In the genomic region with DNA sequence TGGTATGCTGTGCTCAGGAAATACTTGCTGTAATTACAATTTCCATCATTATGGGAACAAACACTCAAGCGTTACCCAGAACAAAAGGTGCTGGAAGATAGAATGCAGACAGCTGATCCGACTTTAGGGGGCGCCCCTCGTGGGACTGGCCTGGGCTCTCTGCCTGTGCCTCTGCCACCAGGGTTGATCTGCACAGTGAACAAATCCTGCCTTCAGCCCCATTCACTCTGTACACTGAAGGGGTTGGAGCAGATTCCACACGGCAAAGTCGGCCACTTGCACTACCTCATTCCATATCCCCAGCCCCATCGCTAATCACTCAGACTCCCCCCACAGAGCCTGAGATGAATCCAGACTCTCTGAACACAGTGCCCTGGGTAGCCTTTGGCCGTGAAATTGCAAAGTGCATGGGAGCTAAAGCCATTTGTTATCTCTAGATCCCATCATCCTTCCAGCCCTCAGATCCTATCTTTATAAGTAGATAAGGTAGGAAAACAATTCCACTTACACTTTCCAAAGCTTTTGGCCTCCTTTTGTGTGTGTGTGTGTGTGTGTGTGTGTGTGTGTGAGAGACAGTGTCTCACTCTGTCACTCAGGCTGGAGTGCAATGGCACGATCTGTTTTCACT, we compare ENCODE assay signal across 12 cellular contexts.
A peak's percentile ranks its signal among the peaks of the same experiment; 100 is the strongest.
DNase-seq lines count a peak whose midpoint lies in the region; FAIRE-seq and TF ChIP-seq lines count a peak whose summit lies in the region.
"Had no signal": no experiment of that assay in that cellular context is flagged by ENCODE, and none has a peak within 500 bp of the region (broad histone marks: within the 10 kb centered on the region; RNA-seq: fewer than 3 reads in every experiment).

No MANE protein-coding gene starts in this region.

- no peak overlapping the region for H3K4me3 Mint-ChIP-seq in activated naive CD4-positive, alpha-beta T cell treated with anti-CD3 and anti-CD28 coated beads, Interleukin-2, amount 10 ng/mL, durations not matched to agents 7 days and 5 days

- H3K4me2 ChIP-seq in H1 (ENCODE audit: insufficient read depth in 1 of 2, low read depth in 2 of 2, low read length in 2 of 2), result no peak overlapping the region

- DNase-seq in activated naive CD4-positive, alpha-beta T cell treated with anti-CD3 and anti-CD28 coated beads, Interleukin-2, amount 10 ng/mL, durations not matched to agents 7 days and 5 days, result no peak
- DNase-seq in activated naive CD4-positive, alpha-beta T cell treated with anti-CD3 and anti-CD28 coated beads, Interleukin-2, amount 50 U/mL, for 16 hours, result no peak
- DNase-seq in NCI-H748 (lab: John Stamatoyannopoulos, UW; ENCODE audit: unreplicated experiment) (peak; percentile 69), H1 (ENCODE audit: low read depth in 1 of 2, low spot score in 2 of 2) (peak; percentile 31 to 86), spleen (peak; percentile 41), GM10266 (ENCODE audit: extremely low spot score) (no peak), NCI-H2081 (lab: John Stamatoyannopoulos, UW) (no peak), NCI-H2081 treated with DMSO at 0.1 percent for 48 hours (lab: John Stamatoyannopoulos, UW) (no peak)
- DNase-seq: cerebellar nuclear complex, Karpas-422, ovary, Peyer's patch had no signal

- H3K27me3 Mint-ChIP-seq in activated naive CD4-positive, alpha-beta T cell treated with anti-CD3 and anti-CD28 coated beads, Interleukin-2, amount 10 ng/mL, durations not matched to agents 7 days and 5 days, result no peaks in the 10 kb centered on the region

- peak overlapping the region; percentile 67 for H4K5ac ChIP-seq in H1 (ENCODE audit: insufficient read length, low read depth, low read length)

- POLR2A ChIA-PET in H1 (lab: Charles Lee; ENCODE audit: partially characterized antibody), result interaction anchor here (0.6 to 1.2 kb wide), 4 partner anchors 9 to 122 kb away, joined by 3 to 6 read pairs (median 4); a partner anchor contains a TSS

- intact Hi-C loops in spleen (cut with DNase I; ENCODE audit: low total_unique reads), result loop anchor here (10.0 kb wide), 1 partner anchor 65 kb away; a partner anchor contains a TSS

- H2BK12ac ChIP-seq in H1 (ENCODE audit: low read depth, low read length), result peak overlapping the region; percentile 31; the same call in 1 of the 2 replicates

- H2AK5ac ChIP-seq in H1 (ENCODE audit: low read depth, low read length), result no peak overlapping the region

- H3K4me3 ChIP-seq in H1 (ENCODE audit: extremely low read depth in 1 of 4, insufficient read depth in 2 of 4, low read depth in 3 of 4, low read length in 4 of 4), result no peak overlapping the region
- no peak overlapping the region for H3K4me3 ChIP-seq in spleen
- H3K4me3 ChIP-seq: ovary, Peyer's patch had no signal

- 0 out of 2 replicates have a peak overlapping the region, but pooled peaks have one; percentile 50 for H2BK5ac ChIP-seq in H1 (ENCODE audit: low read depth, low read length)

- H3K9me3 ChIP-seq in H1 (ENCODE audit: insufficient read depth in 2 of 2, low read depth in 1 of 2, low read length in 1 of 2), result no peaks in the 10 kb centered on the region
- no peaks in the 10 kb centered on the region for H3K9me3 ChIP-seq in spleen
- H3K9me3 ChIP-seq: ovary, Peyer's patch had no signal

- TF ChIP-seq POLR2A in H1 (IDR thresholded peaks at IDR 0.05; ENCODE audit: control extremely low read depth in 1 of 2, low read depth in 2 of 2, low read length in 2 of 2) (no peak), spleen (IDR thresholded peaks at IDR 0.05) (no peak)

- H3K27me3 ChIP-seq in H1 (replicated peaks in 1 of 4; ENCODE audit: control insufficient read depth in 3 of 4, extremely low read depth in 1 of 4, insufficient read depth in 3 of 4, low read length in 3 of 4), result no peaks in the 10 kb centered on the region
- no peaks in the 10 kb centered on the region for H3K27me3 ChIP-seq in spleen (replicated peaks in 1 of 7)
- H3K27me3 ChIP-seq: ovary, Peyer's patch had no signal

- H3K18ac ChIP-seq in H1 (ENCODE audit: extremely low read depth, low read length), result no peak overlapping the region

- H4K20me1 ChIP-seq in H1 (replicated peaks in 1 of 2; ENCODE audit: control insufficient read depth in 1 of 2, insufficient read depth in 2 of 2, low read length in 2 of 2), result no peaks in the 10 kb centered on the region

- peak; percentile 80 to 92 (median 82) for TF ChIP-seq CTCF in H1 (IDR thresholded peaks at IDR 0.05; ENCODE audit: control extremely low read depth in 1 of 3, insufficient read depth in 1 of 3, low read depth in 1 of 3, low read length in 3 of 3)
- no peak for TF ChIP-seq CTCF in spleen (IDR thresholded peaks at IDR 0.05 in 8 of 11, conservative IDR thresholded peaks at IDR 0.05 in 3 of 11)
- no peak for TF ChIP-seq CTCF in GM10266 (IDR thresholded peaks at IDR 0.05; ENCODE audit: control insufficient read depth, insufficient read depth, low read depth, missing control alignments)

- no peak overlapping the region for H3K27ac ChIP-seq in H1 (ENCODE audit: low read depth, low read length)
- H3K27ac ChIP-seq in spleen, result peak overlapping the region in 2 of 8 donors; percentile 23 to 39
- H3K27ac ChIP-seq: ovary, Peyer's patch had no signal

- H3K9me3 Mint-ChIP-seq in activated naive CD4-positive, alpha-beta T cell treated with anti-CD3 and anti-CD28 coated beads, Interleukin-2, amount 10 ng/mL, durations not matched to agents 7 days and 5 days, result peaks cover 1% of the 10 kb centered on the region

- WGBS in H1 (ENCODE audit: extremely low coverage in 1 of 2, insufficient coverage in 1 of 2, insufficient read length in 1 of 2, insufficient replicate concordance in 2 of 2, low coverage in 1 of 2, low lambda C conversion rate in 2 of 2, missing lambda C conversion rate in 1 of 2), 2 experiments, result 46% methylated on average over 9 of the region's 9 CpGs; no CpG with 5 or more reads in 1 of the 2 experiments
- WGBS in spleen, 5 donors, result 78 to 86% (median 82%) methylated on average over 9 of the region's 9 CpGs

- TF ChIP-seq RAD21 in H1 (IDR thresholded peaks at IDR 0.05 in 1 of 2, conservative IDR thresholded peaks at IDR 0.05 in 1 of 2; ENCODE audit: low read depth in 2 of 2, low read length in 2 of 2), result peak; percentile 52 to 70

- H3K79me1 ChIP-seq in H1 (ENCODE audit: low read depth, low read length), result no peaks in the 10 kb centered on the region; the same call in 1 of the 2 replicates

- H3K4me1 ChIP-seq in H1 (replicated peaks in 1 of 4; ENCODE audit: control insufficient read depth in 3 of 4, insufficient read depth in 4 of 4, low read length in 3 of 4) (peaks cover 0 to 8% (median 1%) of the 10 kb centered on the region in 4 experiments), spleen (peaks cover 0 to 38% (median 22%) of the 10 kb centered on the region in 6 donors)

- CTCF ChIA-PET in activated naive CD4-positive, alpha-beta T cell treated with anti-CD3 and anti-CD28 coated beads, Interleukin-2, amount 10 ng/mL, durations not matched to agents 7 days and 5 days (lab: Charles Lee), result interaction anchor here (0.9 to 1.3 kb wide), 2 partner anchors 69 to 70 kb away, joined by 3 read pairs; a partner anchor contains a TSS
- CTCF ChIA-PET in H1 (lab: Charles Lee; ENCODE audit: partially characterized antibody), result interaction anchor here (0.7 to 4.1 kb wide), 42 partner anchors 9 to 319 kb away, joined by 3 to 33 read pairs (median 4); a partner anchor contains a TSS

- no peak for TF ChIP-seq EP300 in H1 (IDR thresholded peaks at IDR 0.05; ENCODE audit: borderline replicate concordance in 1 of 2, low read depth in 2 of 2, low read length in 2 of 2)

- H3K23ac ChIP-seq in H1 (ENCODE audit: insufficient read length), result no peak overlapping the region

- H3K36me3 Mint-ChIP-seq in activated naive CD4-positive, alpha-beta T cell treated with anti-CD3 and anti-CD28 coated beads, Interleukin-2, amount 10 ng/mL, durations not matched to agents 7 days and 5 days, result peaks cover 67% of the 10 kb centered on the region

- H2BK15ac ChIP-seq in H1 (ENCODE audit: low read length), result no peak overlapping the region

- H3K9ac ChIP-seq in H1 (replicated peaks in 1 of 4; ENCODE audit: extremely low read depth in 1 of 4, low read depth in 3 of 4, low read length in 3 of 4), result no peak overlapping the region

- H4K8ac ChIP-seq in H1 (ENCODE audit: extremely low read depth, insufficient read depth, low read length), result no peak overlapping the region

- peak overlapping the region; percentile 95 for H2AFZ ChIP-seq in H1 (ENCODE audit: low read length)

- H3K27ac Mint-ChIP-seq in activated naive CD4-positive, alpha-beta T cell treated with anti-CD3 and anti-CD28 coated beads, Interleukin-2, amount 10 ng/mL, durations not matched to agents 7 days and 5 days, result peak overlapping the region; percentile 65

- no peak overlapping the region for H2BK120ac ChIP-seq in H1 (replicated peaks; ENCODE audit: low read depth, low read length)

- no peaks in the 10 kb centered on the region for H3K23me2 ChIP-seq in H1 (ENCODE audit: low read depth, low read length)

- H3K36me3 ChIP-seq in H1 (ENCODE audit: control insufficient read depth in 2 of 4, insufficient read depth in 4 of 4, low read length in 3 of 4) (no peaks in the 10 kb centered on the region; a peak in 2 of 8 replicates), spleen (peaks cover 6 to 100% (median 91%) of the 10 kb centered on the region in 6 donors)
- H3K36me3 ChIP-seq: ovary had no signal

- peak overlapping the region; percentile 91 for H4K91ac ChIP-seq in H1 (replicated peaks; ENCODE audit: insufficient read length, low read length)

- H3K56ac ChIP-seq in H1 (replicated peaks; ENCODE audit: insufficient read length, low read depth, low read length), result no peak overlapping the region

- H3K4ac ChIP-seq in H1 (replicated peaks; ENCODE audit: insufficient read length, low read depth, low read length), result no peak overlapping the region

- no peaks in the 10 kb centered on the region for H3K79me2 ChIP-seq in H1 (ENCODE audit: control insufficient read depth in 1 of 2, insufficient read depth in 2 of 2, low read length in 2 of 2)

- H2BK20ac ChIP-seq in H1 (ENCODE audit: low read length), result peak overlapping the region; percentile 57; the same call in 1 of the 2 replicates

- H3K14ac ChIP-seq in H1 (ENCODE audit: insufficient read length), result no peak overlapping the region

- H3K4me1 Mint-ChIP-seq in activated naive CD4-positive, alpha-beta T cell treated with anti-CD3 and anti-CD28 coated beads, Interleukin-2, amount 10 ng/mL, durations not matched to agents 7 days and 5 days, result peaks cover 25% of the 10 kb centered on the region

- FAIRE-seq in H1 (lab: Jason Lieb, UNC), result peak; percentile 71

TF ChIP-seq in H1, 55 proteins besides CTCF, POLR2A, EP300 and RAD21 (continues in another document):
- TF ChIP-seq KDM4A (IDR thresholded peaks at IDR 0.05; ENCODE audit: low read depth, low read length, severe bottlenecking) (no peak), NRF1 (IDR thresholded peaks at IDR 0.05; ENCODE audit: low read depth, low read length) (no peak), SIX5 (IDR thresholded peaks at IDR 0.05; ENCODE audit: low read depth, low read length) (no peak), SRF (IDR thresholded peaks at IDR 0.05; ENCODE audit: low read depth, low read length) (no peak), JUN (IDR thresholded peaks at IDR 0.05; ENCODE audit: low read depth, low read length) (no peak), ZNF274 (IDR thresholded peaks at IDR 0.05; ENCODE audit: borderline replicate concordance, extremely low read depth, low read length) (no peak), CREB1 (IDR thresholded peaks at IDR 0.05) (no peak)

Comparison
In these comparisons a context has a peak if more than half of its experiments do, and no peak if none do; other contexts are left out.
1. DNase-seq: peak in NCI-H748 (single experiment), H1 (2 of 2) and spleen (single experiment); none in activated naive CD4-positive, alpha-beta T cell treated with anti-CD3 and anti-CD28 coated beads, Interleukin-2, amount 10 ng/mL, durations not matched to agents 7 days and 5 days (single experiment), activated naive CD4-positive, alpha-beta T cell treated with anti-CD3 and anti-CD28 coated beads, Interleukin-2, amount 50 U/mL, for 16 hours (single experiment), GM10266 (single experiment), NCI-H2081 (0 of 2) and NCI-H2081 treated with DMSO at 0.1 percent for 48 hours (single experiment).
2. CTCF ChIP-seq: peak in H1 (3 of 3); none in spleen (0 of 11) and GM10266 (single experiment).